Comparison of ENCODE assay signal across 4 cellular contexts in genomic region chr10:49926-50325, GRCh38. TPM values are rescaled to one million over a fixed set of nuclear protein-coding genes. Genes with fewer than 3 reads are reported as not detected.
"Had no signal": no experiment of that assay in that cellular context is flagged by ENCODE, and none has a peak within 500 bp of the region (broad histone marks: within the 10 kb centered on the region; RNA-seq: fewer than 3 reads in every experiment).

No MANE protein-coding gene starts in this region.

RNA-seq across cellular contexts. Expression of gene TUBB8, which starts 0.8 kb away (rescaled TPM):
- total RNA-seq: GM23248, H4, HFFc6, HT1080 had no signal
